Comparison of ENCODE assay signal across 28 cellular contexts in genomic region chr3:189493271-189493670, GRCh38.
"Had no signal": no experiment of that assay in that cellular context is flagged by ENCODE, and none has a peak within 500 bp of the region (broad histone marks: within the 10 kb centered on the region; RNA-seq: fewer than 3 reads in every experiment).

No MANE protein-coding gene starts in this region.

- H3K27ac Mint-ChIP-seq: natural killer cell; nephron; neural progenitor cell; progenitor cell of endocrine pancreas; stimulated activated effector memory CD8-positive, alpha-beta T cell treated with anti-CD3 and anti-CD28 coated beads, Interleukin-12 subunit alpha, Interleukin-12 subunit beta, amount 100 ng/mL, for 72 hours; stimulated activated naive B cell treated with anti-CD40 and anti-IgM and Interleukin-4, amounts not matched to agents 10 μg/mL and 1 μg/mL and 100 μg/mL, for 72 hours; stimulated activated naive CD8-positive, alpha-beta T cell treated with anti-CD3 and anti-CD28 coated beads, Interleukin-15, Interleukin-2, amounts not matched to agents 100 ng/mL and 50 ng/mL, for 24 hours had no signal

- H3K4me3 ChIP-seq: neural progenitor cell, ovary, psoas muscle, right lobe of liver, sigmoid colon, stomach, thoracic aorta, thyroid gland, tibial nerve, upper lobe of left lung, vagina had no signal

- H3K27ac ChIP-seq: neural progenitor cell, ovary, parathyroid adenoma, psoas muscle, right lobe of liver, sigmoid colon, stomach, thoracic aorta, thyroid gland, tibial nerve, upper lobe of left lung, vagina had no signal

- ATAC-seq: natural killer cell; psoas muscle; right cardiac atrium; right lobe of liver; stimulated activated effector memory CD8-positive, alpha-beta T cell treated with anti-CD3 and anti-CD28 coated beads, Interleukin-12 subunit alpha, Interleukin-12 subunit beta, amount 100 ng/mL, for 72 hours; stimulated activated naive B cell treated with anti-CD40 and anti-IgM and Interleukin-4, amounts not matched to agents 10 μg/mL and 1 μg/mL and 100 μg/mL, for 72 hours had no signal

- H3K27me3 ChIP-seq: neural progenitor cell, ovary, right lobe of liver, sigmoid colon, stomach, thyroid gland, tibial nerve, upper lobe of left lung, vagina had no signal

- H3K4me1 Mint-ChIP-seq: natural killer cell; neural progenitor cell; stimulated activated effector memory CD8-positive, alpha-beta T cell treated with anti-CD3 and anti-CD28 coated beads, Interleukin-12 subunit alpha, Interleukin-12 subunit beta, amount 100 ng/mL, for 72 hours; stimulated activated naive B cell treated with anti-CD40 and anti-IgM and Interleukin-4, amounts not matched to agents 10 μg/mL and 1 μg/mL and 100 μg/mL, for 72 hours had no signal

- DNase-seq: natural killer cell; occipital lobe; ovary; posterior cingulate gyrus; psoas muscle; right cardiac atrium; right lobe of liver; sigmoid colon; stimulated activated CD4-positive, alpha-beta T cell treated with anti-CD3 and anti-CD28 coated beads, Interleukin-15, amount 100 ng/mL, for 24 hours; stimulated activated CD4-positive, alpha-beta T cell treated with anti-CD3 and anti-CD28 coated beads, Interleukin-2, amount 100 ng/mL, for 24 hours; stimulated activated CD4-positive, alpha-beta T cell treated with anti-CD3 and anti-CD28 coated beads, Interleukin-2, amount 100 ng/mL, for 48 hours; stimulated activated CD4-positive, alpha-beta T cell treated with anti-CD3 and anti-CD28 coated beads, Interleukin-4, amount 100 ng/mL, for 24 hours; stimulated activated naive B cell treated with anti-CD40 and anti-IgM and Interleukin-4, amounts not matched to agents 10 μg/mL and 1 μg/mL and 100 μg/mL, for 72 hours; stimulated activated naive CD4-positive, alpha-beta T cell treated with Interleukin-2 at 50 U/mL for 16 hours; stomach; thyroid gland; trophoblast cell had no signal

- H3K4me1 ChIP-seq: neural progenitor cell, parathyroid adenoma, psoas muscle, right lobe of liver, sigmoid colon, stomach, tibial nerve, upper lobe of left lung had no signal

- H3K4me3 Mint-ChIP-seq: natural killer cell; nephron; neural progenitor cell; stimulated activated effector memory CD8-positive, alpha-beta T cell treated with anti-CD3 and anti-CD28 coated beads, Interleukin-12 subunit alpha, Interleukin-12 subunit beta, amount 100 ng/mL, for 72 hours; stimulated activated naive B cell treated with anti-CD40 and anti-IgM and Interleukin-4, amounts not matched to agents 10 μg/mL and 1 μg/mL and 100 μg/mL, for 72 hours; stimulated activated naive CD8-positive, alpha-beta T cell treated with anti-CD3 and anti-CD28 coated beads, Interleukin-15, Interleukin-2, amounts not matched to agents 100 ng/mL and 50 ng/mL, for 24 hours had no signal

- FAIRE-seq: urothelium cell line had no signal

- H3K9me3 ChIP-seq: ovary, psoas muscle, right lobe of liver, sigmoid colon, stomach, thoracic aorta, thyroid gland, tibial nerve, upper lobe of left lung, vagina had no signal

- H3K36me3 ChIP-seq: neural progenitor cell, ovary, right lobe of liver, sigmoid colon, stomach, thoracic aorta, thyroid gland, tibial nerve, upper lobe of left lung, vagina had no signal

- H3K9me3 Mint-ChIP-seq: nephron; neural progenitor cell; stimulated activated effector memory CD8-positive, alpha-beta T cell treated with anti-CD3 and anti-CD28 coated beads, Interleukin-12 subunit alpha, Interleukin-12 subunit beta, amount 100 ng/mL, for 72 hours; stimulated activated naive CD8-positive, alpha-beta T cell treated with anti-CD3 and anti-CD28 coated beads, Interleukin-15, Interleukin-2, amounts not matched to agents 100 ng/mL and 50 ng/mL, for 24 hours had no signal

- H3K36me3 Mint-ChIP-seq: natural killer cell; neural progenitor cell; stimulated activated effector memory CD8-positive, alpha-beta T cell treated with anti-CD3 and anti-CD28 coated beads, Interleukin-12 subunit alpha, Interleukin-12 subunit beta, amount 100 ng/mL, for 72 hours; stimulated activated naive B cell treated with anti-CD40 and anti-IgM and Interleukin-4, amounts not matched to agents 10 μg/mL and 1 μg/mL and 100 μg/mL, for 72 hours had no signal

- H3K27me3 Mint-ChIP-seq: stimulated activated naive CD8-positive, alpha-beta T cell treated with anti-CD3 and anti-CD28 coated beads, Interleukin-15, Interleukin-2, amounts not matched to agents 100 ng/mL and 50 ng/mL, for 24 hours had no signal
